15 cellular contexts compared by ENCODE assay signal in the genomic region with DNA sequence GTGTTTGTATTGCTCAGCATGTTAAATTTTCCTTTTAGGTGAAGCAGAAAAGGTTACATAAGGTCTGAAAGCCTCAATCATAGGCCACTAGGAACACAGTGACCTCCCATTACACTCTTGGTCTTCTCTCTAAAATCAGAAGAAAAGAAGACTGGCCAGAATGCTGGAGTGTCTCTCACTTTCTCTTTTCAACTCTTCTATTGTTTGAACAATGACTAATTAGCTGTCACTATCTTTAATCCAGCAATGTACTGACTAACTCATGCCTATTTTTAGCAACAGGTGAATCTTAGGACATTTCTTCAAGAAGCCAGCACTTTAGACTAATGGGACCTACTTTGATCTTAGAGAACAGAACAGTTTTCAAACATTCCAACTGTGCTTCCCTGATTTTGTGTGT.
DNase-seq lines count a peak whose midpoint lies in the region; ATAC-seq and TF ChIP-seq lines count a peak whose summit lies in the region.
"Had no signal": no experiment of that assay in that cellular context is flagged by ENCODE, and none has a peak within 500 bp of the region (broad histone marks: within the 10 kb centered on the region; RNA-seq: fewer than 3 reads in every experiment).

No MANE protein-coding gene starts in this region.

- no peak for DNase-seq in activated naive CD4-positive, alpha-beta T cell treated with anti-CD3 and anti-CD28 coated beads, Interleukin-2, amount 50 U/mL, for 72 hours (ENCODE audit: low spot score in 2 of 2)
- no peak for DNase-seq in activated naive CD4-positive, alpha-beta T cell treated with anti-CD3 and anti-CD28 coated beads, Interleukin-2, amount 50 U/mL, for 16 hours
- DNase-seq in kidney glomerular epithelial cell (lab: John Stamatoyannopoulos, UW) (peak; percentile 41), activated gamma-delta T cell treated with Interleukin-2 at 50 U/mL for 16 hours (no peak), CD14-positive monocyte (ENCODE audit: low spot score) (no peak), COLO668 (lab: John Stamatoyannopoulos, UW; ENCODE audit: unreplicated experiment) (no peak)
- no peak for DNase-seq in activated effector memory CD4-positive, alpha-beta T cell treated with anti-CD3 and anti-CD28 coated beads, Interleukin-2, amount 50 U/mL, for 16 hours
- DNase-seq: activated CD4-positive, alpha-beta T cell treated with anti-CD3 and anti-CD28 coated beads for 48 hours; dorsolateral prefrontal cortex; NCI-H1048; spleen had no signal

- peaks cover 38% of the 10 kb centered on the region for H3K4me1 Mint-ChIP-seq in activated naive CD8-positive, alpha-beta T cell (ENCODE audit: low read depth)
- peaks cover 14% of the 10 kb centered on the region for H3K4me1 Mint-ChIP-seq in CD14-positive monocyte

- H3K27ac Mint-ChIP-seq in activated naive CD4-positive, alpha-beta T cell treated with anti-CD3 and anti-CD28 coated beads, Interleukin-2, amount 50 U/mL, for 72 hours: peak overlapping the region; percentile 77 to 80
- H3K27ac Mint-ChIP-seq in activated naive CD8-positive, alpha-beta T cell: peak overlapping the region; percentile 83
- H3K27ac Mint-ChIP-seq in CD14-positive monocyte: no peak overlapping the region
- H3K27ac Mint-ChIP-seq: activated T-helper 2 cell treated with anti-CD3 and anti-CD28 coated beads, Interferon-gamma antibody, Interleukin-2, Interleukin-4, amounts not matched to agents 10 μg/mL and 5 μg/mL and 100 μg/mL, durations not matched to agents 14 hours and 24 hours and 36 hours; brain had no signal

- ATAC-seq in activated naive CD4-positive, alpha-beta T cell treated with anti-CD3 and anti-CD28 coated beads, Interleukin-2, amount 50 U/mL, for 72 hours: peak; percentile 79 to 83
- ATAC-seq: left lobe of liver had no signal

- intact Hi-C loops in CD14-positive monocyte (cut with micrococcal nuclease): no loop called here

- H3K9me3 Mint-ChIP-seq in activated naive CD4-positive, alpha-beta T cell treated with anti-CD3 and anti-CD28 coated beads, Interleukin-2, amount 50 U/mL, for 72 hours: no peaks in the 10 kb centered on the region
- H3K9me3 Mint-ChIP-seq in activated naive CD8-positive, alpha-beta T cell (ENCODE audit: low read depth): no peaks in the 10 kb centered on the region
- peaks cover 0 to 2% (median 0%) of the 10 kb centered on the region in 7 donors for H3K9me3 Mint-ChIP-seq in CD14-positive monocyte
- H3K9me3 Mint-ChIP-seq: activated T-helper 2 cell treated with anti-CD3 and anti-CD28 coated beads, Interferon-gamma antibody, Interleukin-2, Interleukin-4, amounts not matched to agents 10 μg/mL and 5 μg/mL and 100 μg/mL, durations not matched to agents 14 hours and 24 hours and 36 hours; brain had no signal

- no peaks in the 10 kb centered on the region for H3K36me3 Mint-ChIP-seq in activated naive CD4-positive, alpha-beta T cell treated with anti-CD3 and anti-CD28 coated beads, Interleukin-2, amount 50 U/mL, for 72 hours
- H3K36me3 Mint-ChIP-seq in activated naive CD8-positive, alpha-beta T cell: no peaks in the 10 kb centered on the region
- H3K36me3 Mint-ChIP-seq in CD14-positive monocyte: no peaks in the 10 kb centered on the region
- H3K36me3 Mint-ChIP-seq: brain had no signal

- H3K4me3 Mint-ChIP-seq in activated naive CD8-positive, alpha-beta T cell: peak overlapping the region; percentile 14
- no peak overlapping the region for H3K4me3 Mint-ChIP-seq in CD14-positive monocyte
- H3K4me3 Mint-ChIP-seq: brain had no signal

- no peak for TF ChIP-seq CTCF in CD14-positive monocyte (IDR thresholded peaks at IDR 0.05)

- H3K27me3 Mint-ChIP-seq in activated naive CD8-positive, alpha-beta T cell: no peaks in the 10 kb centered on the region
- H3K27me3 Mint-ChIP-seq in CD14-positive monocyte (ENCODE audit: low read depth in 3 of 3): peaks cover 0 to 6% (median 1%) of the 10 kb centered on the region in 3 donors

Comparison
In these comparisons a context has a peak if more than half of its experiments do, and no peak if none do; other contexts are left out.
1. H3K27ac Mint-ChIP-seq: peak in activated naive CD4-positive, alpha-beta T cell treated with anti-CD3 and anti-CD28 coated beads, Interleukin-2, amount 50 U/mL, for 72 hours (2 of 2) and activated naive CD8-positive, alpha-beta T cell (single experiment); none in CD14-positive monocyte (0 of 7).